In genomic region chr6:2029130-2029794, GRCh38 we compare ENCODE assay signal across 1 cellular context.
TF ChIP-seq lines count a peak whose summit lies in the region.

No MANE protein-coding gene starts in this region.

TF ChIP-seq in GM23338, 12 proteins besides CTCF, POLR2A, EP300 and RAD21 (continued from another document):
- TF ChIP-seq, protein P1, sequence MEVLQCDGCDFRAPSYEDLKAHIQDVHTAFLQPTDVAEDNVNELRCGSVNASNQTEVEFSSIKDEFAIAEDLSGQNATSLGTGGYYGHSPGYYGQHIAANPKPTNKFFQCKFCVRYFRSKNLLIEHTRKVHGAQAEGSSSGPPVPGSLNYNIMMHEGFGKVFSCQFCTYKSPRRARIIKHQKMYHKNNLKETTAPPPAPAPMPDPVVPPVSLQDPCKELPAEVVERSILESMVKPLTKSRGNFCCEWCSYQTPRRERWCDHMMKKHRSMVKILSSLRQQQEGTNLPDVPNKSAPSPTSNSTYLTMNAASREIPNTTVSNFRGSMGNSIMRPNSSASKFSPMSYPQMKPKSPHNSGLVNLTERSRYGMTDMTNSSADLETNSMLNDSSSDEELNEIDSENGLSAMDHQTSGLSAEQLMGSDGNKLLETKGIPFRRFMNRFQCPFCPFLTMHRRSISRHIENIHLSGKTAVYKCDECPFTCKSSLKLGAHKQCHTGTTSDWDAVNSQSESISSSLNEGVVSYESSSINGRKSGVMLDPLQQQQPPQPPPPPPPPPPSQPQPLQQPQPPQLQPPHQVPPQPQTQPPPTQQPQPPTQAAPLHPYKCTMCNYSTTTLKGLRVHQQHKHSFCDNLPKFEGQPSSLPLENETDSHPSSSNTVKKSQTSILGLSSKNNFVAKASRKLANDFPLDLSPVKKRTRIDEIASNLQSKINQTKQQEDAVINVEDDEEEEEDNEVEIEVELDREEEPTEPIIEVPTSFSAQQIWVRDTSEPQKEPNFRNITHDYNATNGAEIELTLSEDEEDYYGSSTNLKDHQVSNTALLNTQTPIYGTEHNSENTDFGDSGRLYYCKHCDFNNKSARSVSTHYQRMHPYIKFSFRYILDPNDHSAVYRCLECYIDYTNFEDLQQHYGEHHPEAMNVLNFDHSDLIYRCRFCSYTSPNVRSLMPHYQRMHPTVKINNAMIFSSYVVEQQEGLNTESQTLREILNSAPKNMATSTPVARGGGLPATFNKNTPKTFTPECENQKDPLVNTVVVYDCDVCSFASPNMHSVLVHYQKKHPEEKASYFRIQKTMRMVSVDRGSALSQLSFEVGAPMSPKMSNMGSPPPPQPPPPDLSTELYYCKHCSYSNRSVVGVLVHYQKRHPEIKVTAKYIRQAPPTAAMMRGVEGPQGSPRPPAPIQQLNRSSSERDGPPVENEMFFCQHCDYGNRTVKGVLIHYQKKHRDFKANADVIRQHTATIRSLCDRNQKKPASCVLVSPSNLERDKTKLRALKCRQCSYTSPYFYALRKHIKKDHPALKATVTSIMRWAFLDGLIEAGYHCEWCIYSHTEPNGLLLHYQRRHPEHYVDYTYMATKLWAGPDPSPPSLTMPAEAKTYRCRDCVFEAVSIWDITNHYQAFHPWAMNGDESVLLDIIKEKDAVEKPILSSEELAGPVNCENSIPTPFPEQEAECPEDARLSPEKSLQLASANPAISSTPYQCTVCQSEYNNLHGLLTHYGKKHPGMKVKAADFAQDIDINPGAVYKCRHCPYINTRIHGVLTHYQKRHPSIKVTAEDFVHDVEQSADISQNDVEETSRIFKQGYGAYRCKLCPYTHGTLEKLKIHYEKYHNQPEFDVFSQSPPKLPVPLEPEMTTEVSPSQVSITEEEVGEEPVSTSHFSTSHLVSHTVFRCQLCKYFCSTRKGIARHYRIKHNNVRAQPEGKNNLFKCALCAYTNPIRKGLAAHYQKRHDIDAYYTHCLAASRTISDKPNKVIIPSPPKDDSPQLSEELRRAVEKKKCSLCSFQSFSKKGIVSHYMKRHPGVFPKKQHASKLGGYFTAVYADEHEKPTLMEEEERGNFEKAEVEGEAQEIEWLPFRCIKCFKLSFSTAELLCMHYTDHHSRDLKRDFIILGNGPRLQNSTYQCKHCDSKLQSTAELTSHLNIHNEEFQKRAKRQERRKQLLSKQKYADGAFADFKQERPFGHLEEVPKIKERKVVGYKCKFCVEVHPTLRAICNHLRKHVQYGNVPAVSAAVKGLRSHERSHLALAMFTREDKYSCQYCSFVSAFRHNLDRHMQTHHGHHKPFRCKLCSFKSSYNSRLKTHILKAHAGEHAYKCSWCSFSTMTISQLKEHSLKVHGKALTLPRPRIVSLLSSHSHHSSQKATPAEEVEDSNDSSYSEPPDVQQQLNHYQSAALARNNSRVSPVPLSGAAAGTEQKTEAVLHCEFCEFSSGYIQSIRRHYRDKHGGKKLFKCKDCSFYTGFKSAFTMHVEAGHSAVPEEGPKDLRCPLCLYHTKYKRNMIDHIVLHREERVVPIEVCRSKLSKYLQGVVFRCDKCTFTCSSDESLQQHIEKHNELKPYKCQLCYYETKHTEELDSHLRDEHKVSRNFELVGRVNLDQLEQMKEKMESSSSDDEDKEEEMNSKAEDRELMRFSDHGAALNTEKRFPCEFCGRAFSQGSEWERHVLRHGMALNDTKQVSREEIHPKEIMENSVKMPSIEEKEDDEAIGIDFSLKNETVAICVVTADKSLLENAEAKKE (CRISPR knock-in tag; IDR thresholded peaks at IDR 0.05): no peak
- TF ChIP-seq EZH2phosphoT487 (IDR thresholded peaks at IDR 0.05; ENCODE audit: unreplicated experiment) (no peak), NANOG (IDR thresholded peaks at IDR 0.05; ENCODE audit: borderline replicate concordance) (no peak), CREB1 (CRISPR knock-in tag; IDR thresholded peaks at IDR 0.05; ENCODE audit: low read depth) (no peak)
